Comparison of ENCODE assay signal across 18 cellular contexts in genomic region chr17:57649191-57649590, GRCh38.
"Had no signal": no experiment of that assay in that cellular context is flagged by ENCODE, and none has a peak within 500 bp of the region (broad histone marks: within the 10 kb centered on the region; RNA-seq: fewer than 3 reads in every experiment).

No MANE protein-coding gene starts in this region.

- H3K4me1 ChIP-seq: lower lobe of right lung, prostate gland, right atrium auricular region had no signal

- H3K27me3 ChIP-seq: cardiac muscle cell, right atrium auricular region, thyroid gland had no signal

- H3K27ac ChIP-seq: cardiac muscle cell, lower lobe of right lung, prostate gland, right atrium auricular region, thyroid gland had no signal

- H3K9me3 ChIP-seq: lower lobe of right lung, prostate gland, right atrium auricular region, thyroid gland had no signal

- DNase-seq: activated CD4-positive, alpha-beta memory T cell treated with anti-CD3 and anti-CD28 coated beads, Interleukin-2, amount 10 ng/mL, durations not matched to agents 7 days and 5 days; activated CD4-positive, alpha-beta T cell treated with anti-CD3 and anti-CD28 coated beads for 48 hours; activated CD4-positive, CD25-positive, alpha-beta regulatory T cell; activated CD8-positive, alpha-beta memory T cell treated with anti-CD3 and anti-CD28 coated beads, Interleukin-2, amount 10 ng/mL, durations not matched to agents 7 days and 5 days; dermis blood vessel endothelial cell; effector memory CD8-positive, alpha-beta T cell; foreskin fibroblast; glutamatergic neuron; hippocampal formation; lower lobe of right lung; nephron progenitor cell; stimulated activated CD4-positive, alpha-beta T cell treated with anti-CD3 and anti-CD28 coated beads, Interleukin-2, amount 100 ng/mL, for 24 hours; stimulated activated naive CD4-positive, alpha-beta T cell treated with Interleukin-2 at 50 U/mL for 16 hours; T1000; thyroid gland had no signal

- H3K36me3 ChIP-seq: cardiac muscle cell, lower lobe of right lung, prostate gland, right atrium auricular region, thyroid gland had no signal

- H3K4me3 ChIP-seq: cardiac muscle cell, lower lobe of right lung, prostate gland, right atrium auricular region, thyroid gland had no signal
